In the genomic region with DNA sequence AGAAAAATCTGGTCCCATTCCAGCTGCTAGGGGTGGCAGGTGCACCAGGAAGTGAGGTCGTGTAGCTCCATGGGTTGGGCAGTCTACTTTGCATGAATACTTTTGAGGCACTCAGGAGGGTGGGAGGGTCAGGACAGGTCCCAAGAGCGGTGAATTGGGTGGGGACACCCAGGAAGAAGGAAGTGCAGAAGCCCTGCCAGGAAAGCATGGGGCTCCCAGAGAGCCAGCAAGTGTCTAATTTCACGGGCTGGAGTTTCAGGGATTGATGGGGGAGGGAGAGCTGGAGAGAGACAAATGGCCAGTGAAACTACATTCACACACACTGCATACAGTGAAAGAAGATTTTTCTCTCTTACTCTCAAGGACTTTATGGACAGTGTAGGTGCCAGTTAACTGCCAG, we compare ENCODE assay signal across 10 cellular contexts.
DNase-seq lines count a peak whose midpoint lies in the region; ATAC-seq and TF ChIP-seq lines count a peak whose summit lies in the region.
"Had no signal": no experiment of that assay in that cellular context is flagged by ENCODE, and none has a peak within 500 bp of the region (broad histone marks: within the 10 kb centered on the region; RNA-seq: fewer than 3 reads in every experiment).

No MANE protein-coding gene starts in this region.

- H3K4me3 ChIP-seq in DND-41 (ENCODE audit: low read depth in 1 of 2, low read length in 2 of 2) (no peak overlapping the region), fibroblast of pulmonary artery (replicated peaks; ENCODE audit: low read depth, low read length) (no peak overlapping the region), gastrocnemius medialis (peak overlapping the region in 1 of 4 donors; percentile 14), mammary epithelial cell (replicated peaks in 1 of 3; ENCODE audit: insufficient read depth in 1 of 3, low read depth in 2 of 3, low read length in 3 of 3) (no peak overlapping the region)
- H3K4me3 ChIP-seq: cardiac muscle cell had no signal

- H3K9me3 ChIP-seq in DND-41 (ENCODE audit: insufficient read depth, low read length, severe bottlenecking): no peaks in the 10 kb centered on the region
- no peaks in the 10 kb centered on the region for H3K9me3 ChIP-seq in gastrocnemius medialis
- H3K9me3 ChIP-seq in mammary epithelial cell (replicated peaks; ENCODE audit: insufficient read depth, low read length): no peaks in the 10 kb centered on the region

- H2AFZ ChIP-seq in DND-41 (ENCODE audit: low read depth, low read length) (no peak overlapping the region), mammary epithelial cell (ENCODE audit: low read depth, low read length) (no peak overlapping the region)

- no peak for TF ChIP-seq CTCF in DND-41 (IDR thresholded peaks at IDR 0.05; ENCODE audit: borderline replicate concordance, extremely low read depth, low read length, poor library complexity, severe bottlenecking)
- TF ChIP-seq CTCF in fibroblast of pulmonary artery (IDR thresholded peaks at IDR 0.05; ENCODE audit: low read length, missing control alignments): no peak
- no peak for TF ChIP-seq CTCF in gastrocnemius medialis (IDR thresholded peaks at IDR 0.05 in 4 of 5, conservative IDR thresholded peaks at IDR 0.05 in 1 of 5)
- no peak for TF ChIP-seq CTCF in mammary epithelial cell (conservative IDR thresholded peaks at IDR 0.05 in 1 of 2, IDR thresholded peaks at IDR 0.05 in 1 of 2; ENCODE audit: extremely low read depth in 1 of 2, insufficient read depth in 1 of 2, low read depth in 1 of 2, low read length in 2 of 2)

- H4K20me1 ChIP-seq in DND-41 (ENCODE audit: insufficient read depth, low read length) (peaks cover 87% of the 10 kb centered on the region), mammary epithelial cell (ENCODE audit: insufficient read depth, low read length) (no peaks in the 10 kb centered on the region)

- no peak for DNase-seq in DND-41
- peak; percentile 35 for DNase-seq in NCI-H510A treated with DMSO at 0.1 percent for 48 hours (lab: John Stamatoyannopoulos, UW)
- peak; percentile 11 for DNase-seq in fibroblast of pulmonary artery (ENCODE audit: low read depth)
- DNase-seq in gastrocnemius medialis: peak; percentile 73 to 84
- DNase-seq in amygdala (lab: John Stamatoyannopoulos, UW): no peak
- no peak for DNase-seq in mammary epithelial cell
- no peak for DNase-seq in left lobe of liver (ENCODE audit: low spot score)
- DNase-seq: stimulated activated CD4-positive, alpha-beta T cell treated with anti-CD3 and anti-CD28 coated beads, Interleukin-4, amount 100 ng/mL, for 4 hours had no signal

- H3K27me3 ChIP-seq in DND-41 (ENCODE audit: insufficient read depth, low read length, poor library complexity): no peaks in the 10 kb centered on the region
- H3K27me3 ChIP-seq in gastrocnemius medialis: no peaks in the 10 kb centered on the region
- no peaks in the 10 kb centered on the region for H3K27me3 ChIP-seq in mammary epithelial cell (ENCODE audit: insufficient read depth, low read length)
- H3K27me3 ChIP-seq: cardiac muscle cell had no signal

- H3K4me1 ChIP-seq in DND-41 (ENCODE audit: insufficient read depth, low read length): no peaks in the 10 kb centered on the region
- peaks cover 90% of the 10 kb centered on the region in 2 donors for H3K4me1 ChIP-seq in gastrocnemius medialis
- peaks cover 20% of the 10 kb centered on the region for H3K4me1 ChIP-seq in mammary epithelial cell (ENCODE audit: insufficient read depth, low read length)

- TF ChIP-seq POLR2A in gastrocnemius medialis (IDR thresholded peaks at IDR 0.05): no peak

- H3K36me3 ChIP-seq in DND-41 (ENCODE audit: insufficient read depth, low read length) (peaks cover 95% of the 10 kb centered on the region), gastrocnemius medialis (peaks cover 0 to 8% of the 10 kb centered on the region in 2 donors), mammary epithelial cell (ENCODE audit: insufficient read depth, low read length) (peaks cover 3% of the 10 kb centered on the region)

- CTCF ChIA-PET in mammary epithelial cell (lab: Charles Lee; ENCODE audit: low non-redundant PET): no interaction called here

- H3K27ac ChIP-seq in DND-41 (ENCODE audit: low read length): 0 out of 2 replicates have a peak overlapping the region, but pooled peaks have one; percentile 6
- H3K27ac ChIP-seq in gastrocnemius medialis: peak overlapping the region; percentile 85 to 92 (median 88)
- H3K27ac ChIP-seq in mammary epithelial cell (ENCODE audit: insufficient read depth, low read depth, low read length): no peak overlapping the region

- H3K79me2 ChIP-seq in DND-41 (ENCODE audit: insufficient read depth, low read length) (peaks cover 98% of the 10 kb centered on the region), mammary epithelial cell (ENCODE audit: insufficient read depth, low read length) (peaks cover 40% of the 10 kb centered on the region)

- 100% methylated on average over 2 of the region's 3 CpGs for WGBS in mammary epithelial cell (ENCODE audit: low coverage, missing lambda C conversion rate)

- no peak; the same call in 2 of the 3 replicates for ATAC-seq in DND-41 (ENCODE audit: insufficient read depth, low read depth)
- peak; percentile 57 to 66 for ATAC-seq in gastrocnemius medialis
- ATAC-seq in HG03439 (IDR thresholded peaks at IDR 0.05; ENCODE audit: unreplicated experiment): no peak
- no peak for ATAC-seq in left lobe of liver

- BruUV-seq in mammary epithelial cell (replicated peaks; lab: Mats Ljungman, UMichigan): no TSS peak

- in situ Hi-C loops in gastrocnemius medialis (cut with MboI; ENCODE audit: low sequenced_read_pairs in 4 of 4) (loop anchor here in 1 of 4 donors (5.0 kb wide), 1 partner anchor 133 kb away; no protein-coding TSS in a partner anchor), mammary epithelial cell (cut with MboI; ENCODE audit: low sequenced_read_pairs in 2 of 2) (no loop called here)

- intact Hi-C loops in gastrocnemius medialis (cut with DNase I; ENCODE audit: low total_unique reads): loop anchor here (2.0 to 5.0 kb wide), 2 partner anchors 42 to 363 kb away; no protein-coding TSS in a partner anchor
- intact Hi-C loops in mammary epithelial cell (cut with micrococcal nuclease): no loop called here

- H3K9ac ChIP-seq in DND-41 (ENCODE audit: low read depth, low read length) (no peak overlapping the region), mammary epithelial cell (ENCODE audit: insufficient read depth, low read length) (no peak overlapping the region)

- dilution Hi-C loops in mammary epithelial cell (cut with HindIII; ENCODE audit: low sequenced_read_pairs): no loop called here

- no peak overlapping the region for H3K4me2 ChIP-seq in DND-41 (ENCODE audit: insufficient read depth, low read length)
- no peak overlapping the region for H3K4me2 ChIP-seq in mammary epithelial cell (ENCODE audit: insufficient read depth, low read depth, low read length)

Comparison
In these comparisons a context has a peak if more than half of its experiments do, and no peak if none do; other contexts are left out.
1. ATAC-seq: peak in gastrocnemius medialis (2 of 2); none in DND-41 (single experiment), HG03439 (single experiment) and left lobe of liver (single experiment).
2. DNase-seq: peak in NCI-H510A treated with DMSO at 0.1 percent for 48 hours (single experiment), fibroblast of pulmonary artery (single experiment) and gastrocnemius medialis (2 of 2); none in DND-41 (single experiment), amygdala (0 of 56), mammary epithelial cell (single experiment) and left lobe of liver (single experiment).